In genomic region chr10:22931948-22932347, GRCh38 we compare ENCODE assay signal across 10 cellular contexts. TPM values are rescaled to one million over a fixed set of nuclear protein-coding genes. Genes with fewer than 3 reads are reported as not detected.
DNase-seq lines count a peak whose midpoint lies in the region; ATAC-seq, FAIRE-seq and TF ChIP-seq lines count a peak whose summit lies in the region.
"Had no signal": no experiment of that assay in that cellular context is flagged by ENCODE, and none has a peak within 500 bp of the region (broad histone marks: within the 10 kb centered on the region; RNA-seq: fewer than 3 reads in every experiment).

No MANE protein-coding gene starts in this region.

- DNase-seq in ELR (ENCODE audit: low read depth) (peak; percentile 79), M059J (ENCODE audit: low read depth) (peak; percentile 64), fibroblast of mammary gland (ENCODE audit: low read depth) (peak; percentile 84), NCI-H2107 (lab: John Stamatoyannopoulos, UW) (no peak), H54 (ENCODE audit: insufficient read length, low spot score) (no peak), Right ventricle myocardium inferior (ENCODE audit: missing footprints) (no peak)
- DNase-seq: CD4-positive, CD25-positive, alpha-beta regulatory T cell had no signal

- ATAC-seq in GM21737 (IDR thresholded peaks at IDR 0.05; ENCODE audit: unreplicated experiment) (peak; percentile 56), HG03439 (IDR thresholded peaks at IDR 0.05; ENCODE audit: unreplicated experiment) (no peak), Right ventricle myocardium inferior (no peak)

- H3K4me3 ChIP-seq in fibroblast of mammary gland (ENCODE audit: control insufficient read depth, low read depth, low read length) = no peak overlapping the region

- FAIRE-seq in H54 (lab: Jason Lieb, UNC) = no peak

- TF ChIP-seq CTCF in fibroblast of mammary gland (conservative IDR thresholded peaks at IDR 0.05; ENCODE audit: control insufficient read depth, insufficient read depth, low read depth, low read length) = no peak

- intact Hi-C loops in Right ventricle myocardium inferior (cut with DNase I) = no loop called here

- TF ChIP-seq POLR2A in H54 (IDR thresholded peaks at IDR 0.05; ENCODE audit: low read depth, low read length) = no peak

RNA-seq across cellular contexts. Expression of gene ARMC3, which starts 4.1 kb away (rescaled TPM):
- 0.10 TPM in 1 of 2 replicates, not detected in the other for total RNA-seq in M059J (2014; rRNA removed; shearing (Covaris generic))
- not detected for total RNA-seq in Right ventricle myocardium inferior
- total RNA-seq: subcutaneous adipose tissue had no signal

Comparison
In these comparisons a context has a peak if more than half of its experiments do, and no peak if none do; other contexts are left out.
1. DNase-seq: peak in ELR (single experiment), M059J (single experiment) and fibroblast of mammary gland (single experiment); none in NCI-H2107 (single experiment), H54 (single experiment) and Right ventricle myocardium inferior (single experiment).